Comparison of ENCODE assay signal across 25 cellular contexts in the genomic region with DNA sequence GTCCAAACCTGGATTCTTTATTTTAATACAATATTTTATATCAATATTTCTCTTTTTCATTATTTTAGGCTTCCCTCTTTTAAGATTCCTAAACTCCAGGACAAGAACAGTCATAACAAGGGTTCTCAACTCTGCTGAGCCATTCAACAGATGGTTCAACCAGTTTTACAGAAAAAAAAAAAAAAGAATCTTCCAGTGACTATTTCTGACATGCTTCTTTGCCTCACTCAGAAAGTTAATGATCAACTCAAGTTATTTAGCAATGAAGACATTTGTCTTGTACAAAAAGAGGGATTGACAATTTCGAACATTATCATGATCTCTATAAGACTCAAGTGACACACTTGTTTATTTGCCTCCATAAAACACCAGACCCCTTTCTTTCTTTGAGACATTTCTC.
DNase-seq lines count a peak whose midpoint lies in the region; ATAC-seq, FAIRE-seq and TF ChIP-seq lines count a peak whose summit lies in the region.
"Had no signal": no experiment of that assay in that cellular context is flagged by ENCODE, and none has a peak within 500 bp of the region (broad histone marks: within the 10 kb centered on the region; RNA-seq: fewer than 3 reads in every experiment).

No MANE protein-coding gene starts in this region.

- WGBS in body of pancreas, 2 donors = 22 to 33% methylated on average over 1 of the region's 1 CpG
- WGBS in pancreas, 2 donors = 27 to 30% methylated on average over 1 of the region's 1 CpG

- H3K9me3 ChIP-seq in body of pancreas (no peaks in the 10 kb centered on the region), pancreas (peaks cover 0 to 3% (median 0%) of the 10 kb centered on the region in 4 donors)
- H3K9me3 ChIP-seq: BE2C, BLaER1 had no signal

- TF ChIP-seq POLR2A in body of pancreas (IDR thresholded peaks at IDR 0.05) = no peak

- intact Hi-C loops in body of pancreas (cut with DNase I) = no loop called here
- intact Hi-C loops in pancreas (cut with DNase I) = no loop called here

- H3K4me3 ChIP-seq in body of pancreas (no peak overlapping the region), pancreas (no peak overlapping the region)
- H3K4me3 ChIP-seq: BLaER1, GM12878 had no signal

- H3K27me3 ChIP-seq in body of pancreas = no peaks in the 10 kb centered on the region
- no peaks in the 10 kb centered on the region for H3K27me3 ChIP-seq in pancreas
- H3K27me3 ChIP-seq: BE2C, BLaER1 had no signal

- no peak for FAIRE-seq in pancreas (lab: Jason Lieb, UNC)
- FAIRE-seq: A204.1, GM12878, GM12892, GM18507 had no signal

- DNase-seq in HT-29 (ENCODE audit: low spot score) = peak; percentile 13
- DNase-seq in body of pancreas = no peak
- no peak for DNase-seq in pancreas
- no peak for DNase-seq in globus pallidus (ENCODE audit: low spot score)
- no peak for DNase-seq in cerebellar nuclear complex (lab: John Stamatoyannopoulos, UW)
- no peak for DNase-seq in NCI-H2081 (lab: John Stamatoyannopoulos, UW)
- DNase-seq: 8988T; ACHN; BE2C; C1 segment of cervical spinal cord; CD4-positive, alpha-beta memory T cell; CD4-positive, CD25-positive, alpha-beta regulatory T cell; CD8-positive, alpha-beta memory T cell; COR-L47; DMS 273 treated with DMSO at 0.1 percent for 48 hours; DMS153; DMS79; DND-41; EL; GDM1 had no signal

- TF ChIP-seq CTCF in body of pancreas (IDR thresholded peaks at IDR 0.05) (no peak), pancreas (IDR thresholded peaks at IDR 0.05) (no peak)

- no peaks in the 10 kb centered on the region for H3K36me3 ChIP-seq in body of pancreas (replicated peaks in 1 of 2; ENCODE audit: insufficient read depth in 1 of 2, low read depth in 2 of 2)
- H3K36me3 ChIP-seq in pancreas = no peaks in the 10 kb centered on the region
- H3K36me3 ChIP-seq: BE2C, BLaER1 had no signal

- H3K27ac ChIP-seq in body of pancreas (peak overlapping the region in 2 of 4 donors; percentile 44 to 48), pancreas (peak overlapping the region in 2 of 4 donors; percentile 10 to 24)
- H3K27ac ChIP-seq: BLaER1 had no signal

- H3K4me1 ChIP-seq in body of pancreas = peaks cover 4% of the 10 kb centered on the region
- H3K4me1 ChIP-seq in pancreas = peaks cover 3 to 13% (median 4%) of the 10 kb centered on the region in 3 donors
- H3K4me1 ChIP-seq: BE2C, BLaER1 had no signal

- ATAC-seq in body of pancreas (peak; percentile 73), pancreas (peak; percentile 16 to 63 (median 60))
- ATAC-seq: GM12878 had no signal
